Comparison of ENCODE assay signal across 22 cellular contexts in the genomic region with DNA sequence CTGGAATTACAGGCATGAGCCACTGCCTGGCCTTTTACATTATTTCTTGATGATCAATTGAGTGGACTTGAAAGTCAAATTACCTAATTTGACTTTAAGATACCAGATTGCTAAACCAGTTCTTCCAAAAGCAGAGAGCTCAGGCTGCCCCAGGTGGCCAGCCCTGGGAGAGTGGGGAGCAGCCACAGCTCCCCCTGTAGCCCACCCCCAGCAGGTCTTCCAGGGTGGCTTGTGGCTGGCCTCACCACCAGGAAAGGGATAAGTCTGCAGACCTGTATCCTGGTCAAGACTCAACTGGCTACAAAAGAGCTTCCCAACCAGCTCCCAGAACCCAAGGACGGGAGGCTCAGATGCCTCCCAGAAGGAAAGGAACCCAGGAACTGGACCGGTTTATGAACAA. TPM values are rescaled to one million over a fixed set of nuclear protein-coding genes. Genes with fewer than 3 reads are reported as not detected.
DNase-seq lines count a peak whose midpoint lies in the region; ATAC-seq, FAIRE-seq and TF ChIP-seq lines count a peak whose summit lies in the region.
"Had no signal": no experiment of that assay in that cellular context is flagged by ENCODE, and none has a peak within 500 bp of the region (broad histone marks: within the 10 kb centered on the region; RNA-seq: fewer than 3 reads in every experiment).

No MANE protein-coding gene starts in this region.

- intact Hi-C loops in HepG2 (cut with micrococcal nuclease; ENCODE audit: unreplicated experiment): no loop called here
- intact Hi-C loops in right lobe of liver (cut with DNase I): no loop called here
- intact Hi-C loops in aorta (cut with DNase I): no loop called here
- intact Hi-C loops in heart left ventricle (cut with DNase I): no loop called here

- FAIRE-seq in HepG2 (lab: Jason Lieb, UNC): no peak
- FAIRE-seq: D721Med, GM12892, HTR-8/SVneo had no signal

- H3K4me3 ChIP-seq in HepG2 (replicated peaks in 1 of 3; ENCODE audit: insufficient read depth in 1 of 3, low read depth in 2 of 3, low read length in 3 of 3): no peak overlapping the region
- no peak overlapping the region for H3K4me3 ChIP-seq in right lobe of liver
- H3K4me3 ChIP-seq in aorta (ENCODE audit: low read length in 2 of 2): no peak overlapping the region
- H3K4me3 ChIP-seq in heart left ventricle: no peak overlapping the region

- H3K4me1 ChIP-seq in HepG2 (ENCODE audit: insufficient read depth, low read length) (peaks cover 5% of the 10 kb centered on the region; the same call in 1 of the 2 replicates), right lobe of liver (no peaks in the 10 kb centered on the region), aorta (ENCODE audit: control insufficient read depth in 1 of 2, insufficient read depth in 2 of 2, low read length in 2 of 2) (no peaks in the 10 kb centered on the region), heart left ventricle (no peaks in the 10 kb centered on the region)
- H3K4me1 ChIP-seq: BE2C had no signal

- CTCF ChIA-PET in HepG2 (lab: Yijun Ruan, JAX; ENCODE audit: low intra/inter-chr PET ratio, low total read pairs): no interaction called here
- CTCF ChIA-PET in WTC11 (lab: Charles Lee): interaction anchor here (0.6 to 1.6 kb wide), 5 partner anchors 20 to 196 kb away, joined by 3 read pairs; no protein-coding TSS in a partner anchor

- peaks cover 16% of the 10 kb centered on the region for H3K36me3 Mint-ChIP-seq in WTC11
- H3K36me3 Mint-ChIP-seq: CD4-positive, CD25-positive, alpha-beta regulatory T cell; CD8-positive, alpha-beta memory T cell; IgD-negative memory B cell had no signal

- POLR2A ChIA-PET in HepG2 (lab: Yijun Ruan, JAX) (no interaction called here), WTC11 (lab: Charles Lee) (no interaction called here)

- peaks cover 5% of the 10 kb centered on the region for H3K4me1 Mint-ChIP-seq in WTC11
- H3K4me1 Mint-ChIP-seq: CD4-positive, CD25-positive, alpha-beta regulatory T cell; CD8-positive, alpha-beta memory T cell; IgD-negative memory B cell had no signal

- in situ Hi-C loops in HepG2 (cut with HindIII; ENCODE audit: extremely low pct_ligation_motif_present, low pct_unique_long_range_greater_than_20kb): no loop called here

- no peak overlapping the region for H3K27ac Mint-ChIP-seq in WTC11
- H3K27ac Mint-ChIP-seq: CD4-positive, CD25-positive, alpha-beta regulatory T cell; CD8-positive, alpha-beta memory T cell; HFFc6; IgD-negative memory B cell had no signal

- H3K9me3 ChIP-seq in HepG2 (ENCODE audit: low read length): peaks cover 5% of the 10 kb centered on the region
- no peaks in the 10 kb centered on the region for H3K9me3 ChIP-seq in right lobe of liver
- H3K9me3 ChIP-seq in aorta (ENCODE audit: control insufficient read depth, low read length): no peaks in the 10 kb centered on the region
- peaks cover 0 to 10% (median 6%) of the 10 kb centered on the region in 12 donors for H3K9me3 ChIP-seq in heart left ventricle
- H3K9me3 ChIP-seq: BE2C had no signal

- H3K79me2 ChIP-seq in HepG2 (ENCODE audit: insufficient read depth, low read length): no peaks in the 10 kb centered on the region

- H3K9ac ChIP-seq in HepG2 (ENCODE audit: insufficient read depth, low read depth, low read length): no peak overlapping the region

- WGBS in HepG2 (ENCODE audit: low lambda C conversion rate): 80% methylated on average over 2 of the region's 2 CpGs
- WGBS in right lobe of liver (ENCODE audit: insufficient coverage, low coverage, low lambda C conversion rate, missing lambda C conversion rate): 78% methylated on average over 1 of the region's 2 CpGs
- WGBS in aorta, 2 donors: 85 to 86% methylated on average over 2 of the region's 2 CpGs
- 67 to 88% (median 80%) methylated on average over 2 of the region's 2 CpGs for WGBS in heart left ventricle, 4 donors

- H3K27ac ChIP-seq in HepG2 (ENCODE audit: extremely low read length, insufficient read depth, low read length): no peak overlapping the region
- no peak overlapping the region for H3K27ac ChIP-seq in right lobe of liver
- H3K27ac ChIP-seq in aorta (ENCODE audit: low read depth in 1 of 2, low read length in 2 of 2): no peak overlapping the region
- no peak overlapping the region for H3K27ac ChIP-seq in heart left ventricle

- TF ChIP-seq CTCF in HepG2 (CRISPR knock-in tag; IDR thresholded peaks at IDR 0.05) (peak; percentile 10; the same call in 1 of the 2 replicates), right lobe of liver (IDR thresholded peaks at IDR 0.05) (no peak), WTC11 (IDR thresholded peaks at IDR 0.05) (no peak), heart left ventricle (IDR thresholded peaks at IDR 0.05) (no peak)

- DNase-seq in HepG2 (ENCODE audit: low spot score) (no peak), right lobe of liver (no peak), WTC11 (ENCODE audit: low spot score) (no peak), iPS-NIHi7 (ENCODE audit: extremely low spot score) (peak; percentile 35), aorta (no peak), heart left ventricle (no peak), 8988T (no peak)
- DNase-seq: ACHN; BE2C; C1 segment of cervical spinal cord; CD4-positive, CD25-positive, alpha-beta regulatory T cell; CD8-positive, alpha-beta memory T cell; COR-L47; GDM1; HFFc6; KBM-7 had no signal

- H3K27me3 ChIP-seq in HepG2 (ENCODE audit: control insufficient read depth in 1 of 2, insufficient read depth in 2 of 2, low read length in 2 of 2): no peaks in the 10 kb centered on the region; a peak in 1 of 5 replicates
- no peaks in the 10 kb centered on the region for H3K27me3 ChIP-seq in right lobe of liver
- H3K27me3 ChIP-seq in aorta (ENCODE audit: control insufficient read depth in 1 of 2, insufficient read depth in 2 of 2, low read length in 1 of 2): no peaks in the 10 kb centered on the region
- no peaks in the 10 kb centered on the region for H3K27me3 ChIP-seq in heart left ventricle
- H3K27me3 ChIP-seq: BE2C had no signal

- H3K9me3 Mint-ChIP-seq in WTC11: peaks cover 23% of the 10 kb centered on the region

- H3K4me2 ChIP-seq in HepG2 (ENCODE audit: low read depth, low read length): no peak overlapping the region

- H3K27me3 Mint-ChIP-seq in WTC11 (ENCODE audit: low read depth): peaks cover 6% of the 10 kb centered on the region

- BruUV-seq in HepG2 (replicated peaks; lab: Mats Ljungman, UMichigan): no TSS peak

- no peak overlapping the region for H3K4me3 Mint-ChIP-seq in WTC11
- H3K4me3 Mint-ChIP-seq: CD4-positive, CD25-positive, alpha-beta regulatory T cell; CD8-positive, alpha-beta memory T cell; HFFc6; IgD-negative memory B cell had no signal

- no peaks in the 10 kb centered on the region for H4K20me1 ChIP-seq in HepG2 (ENCODE audit: insufficient read depth, low read length)

- no peak for TF ChIP-seq POLR2A in HepG2 (IDR thresholded peaks at IDR 0.05; ENCODE audit: insufficient read depth in 1 of 2, low read depth in 2 of 2, low read length in 2 of 2)
- TF ChIP-seq POLR2A in right lobe of liver (IDR thresholded peaks at IDR 0.05): no peak
- no peak for TF ChIP-seq POLR2A in heart left ventricle (IDR thresholded peaks at IDR 0.05)

- TF ChIP-seq RAD21 in HepG2 (CRISPR knock-in tag; IDR thresholded peaks at IDR 0.05): no peak

- H3K36me3 ChIP-seq in HepG2 (replicated peaks in 1 of 2; ENCODE audit: control insufficient read depth in 1 of 2, insufficient read depth in 2 of 2, low read length in 2 of 2): no peaks in the 10 kb centered on the region
- no peaks in the 10 kb centered on the region for H3K36me3 ChIP-seq in right lobe of liver
- H3K36me3 ChIP-seq in aorta (ENCODE audit: control insufficient read depth in 1 of 2, insufficient read depth in 2 of 2, low read length in 1 of 2): no peaks in the 10 kb centered on the region
- H3K36me3 ChIP-seq in heart left ventricle: no peaks in the 10 kb centered on the region
- H3K36me3 ChIP-seq: BE2C had no signal

- TF ChIP-seq EP300 in HepG2 (IDR thresholded peaks at IDR 0.05; ENCODE audit: low read depth in 2 of 2, low read length in 2 of 2) (no peak), HepG2 (CRISPR knock-in tag; IDR thresholded peaks at IDR 0.05; ENCODE audit: borderline replicate concordance) (no peak)

- ATAC-seq in HepG2 (peak; percentile 82), right lobe of liver (no peak), WTC11 (peak; percentile 77), aorta (ENCODE audit: low FRiP score) (peak; percentile 33), heart left ventricle (no peak), HG02759 (IDR thresholded peaks at IDR 0.05; ENCODE audit: unreplicated experiment) (no peak)
- ATAC-seq: HCT116 had no signal

- H2AFZ ChIP-seq in HepG2 (ENCODE audit: low read length): no peak overlapping the region

TF ChIP-seq in HepG2, 621 proteins besides CTCF, POLR2A, EP300 and RAD21 (continues in another document):
- TF ChIP-seq TOE1 (CRISPR knock-in tag; IDR thresholded peaks at IDR 0.05): no peak

RNA-seq across cellular contexts. Expression of gene AKAP12, which starts 23.8 kb away (rescaled TPM):
- total RNA-seq in HepG2 (2016; rRNA removed; fragmentation: Illumina TruSeq; extraction: Trizol) (10.6 and 14.9 TPM in 2 replicates), right lobe of liver (10 to 100 TPM in 5 of 6 experiments, 1 to 10 TPM in 1; 2.1 to 38.4 (median 23.0) TPM), WTC11 (2021) (64.2 to 90.0 TPM (median 65.0 TPM) in 3 replicates), aorta (100 to 1,000 TPM in 1 of 2 donors, 10 to 100 TPM in 1; 77.7 to 101 TPM), heart left ventricle (10 to 100 TPM in 7 of 9 donors, 1 to 10 TPM in 2; 7.6 to 33.5 (median 13.8) TPM)
- total RNA-seq in HepG2 (2016; cell fraction: cytosol; rRNA removed; fragmentation: Illumina TruSeq; extraction: Trizol; ENCODE audit: low read depth): 0.61 and 0.71 TPM in 2 replicates
- total RNA-seq in HepG2 (2016; cell fraction: insoluble cytoplasmic fraction; rRNA removed; fragmentation: Illumina TruSeq; extraction: Trizol): 10.5 and 13.6 TPM in 2 replicates
- 2.3 and 2.4 TPM in 2 replicates for total RNA-seq in HepG2 (2016; cell fraction: membrane; rRNA removed; fragmentation: Illumina TruSeq; extraction: Trizol)
- total RNA-seq in HepG2 (2016; cell fraction: nucleus; rRNA removed; fragmentation: Illumina TruSeq; extraction: Trizol): 8.7 and 9.9 TPM in 2 replicates
- polyA plus RNA-seq in HepG2 (2011; rRNA removed) (19.0 and 22.6 TPM in 2 replicates), aorta (10 to 100 TPM; 19.2 to 69.3 TPM), heart left ventricle (10 to 100 TPM in 1 of 2 donors, 1 to 10 TPM in 1; 3.7 to 17.6 TPM)
- polyA plus RNA-seq in HepG2 (2011; cell fraction: cytosol; rRNA removed): 12.8 and 22.5 TPM in 2 replicates
- 19.6 and 24.6 TPM in 2 replicates for polyA plus RNA-seq in HepG2 (2011; cell fraction: nucleus; rRNA removed)
- 22.6 and 27.8 TPM in 2 replicates for polyA plus RNA-seq in HepG2 (2012)
- 0.62 and 0.64 TPM in 2 replicates for polyA plus RNA-seq in HepG2 (2016; cell fraction: cytosol; fragmentation: Illumina TruSeq; extraction: Trizol; ENCODE audit: low read depth)
- polyA plus RNA-seq in HepG2 (2016; cell fraction: insoluble cytoplasmic fraction; fragmentation: Illumina TruSeq; extraction: Trizol; ENCODE audit: low read depth): 9.6 and 10.2 TPM in 2 replicates
- polyA plus RNA-seq in HepG2 (2016; cell fraction: membrane; fragmentation: Illumina TruSeq; extraction: Trizol; ENCODE audit: low read depth): 0.62 and 0.70 TPM in 2 replicates
- polyA plus RNA-seq in HepG2 (2016; cell fraction: nucleus; fragmentation: Illumina TruSeq; extraction: Trizol; ENCODE audit: insufficient read depth, low read depth): 11.6 and 13.0 TPM in 2 replicates
- 2.0 and 6.0 TPM in 2 replicates for polyA minus RNA-seq in HepG2 (2011; rRNA and poly(A)+ RNA removed; ENCODE audit: low replicate concordance)
- 31.8 and 49.5 TPM in 2 replicates for polyA minus RNA-seq in HepG2 (2011; cell fraction: cytosol; rRNA and poly(A)+ RNA removed)
- polyA minus RNA-seq in HepG2 (2011; cell fraction: nucleus; rRNA and poly(A)+ RNA removed): 15.5 and 26.4 TPM in 2 replicates
- polyA plus RNA-seq: CD4-positive, CD25-positive, alpha-beta regulatory T cell; IgD-negative memory B cell had no signal

Comparison
In these comparisons a context has a peak if more than half of its experiments do, and no peak if none do; other contexts are left out.
1. ATAC-seq: peak in HepG2 (single experiment), WTC11 (single experiment) and aorta (single experiment); none in right lobe of liver (0 of 4), heart left ventricle (0 of 4) and HG02759 (single experiment).
2. Of the 50 proteins assayed by ChIP-seq in both HepG2 and WTC11: peak only in HepG2: CTCF; only in WTC11: none; in both: none; in neither: 49.